ENCODE assay signal across 38 cellular contexts in the genomic region with DNA sequence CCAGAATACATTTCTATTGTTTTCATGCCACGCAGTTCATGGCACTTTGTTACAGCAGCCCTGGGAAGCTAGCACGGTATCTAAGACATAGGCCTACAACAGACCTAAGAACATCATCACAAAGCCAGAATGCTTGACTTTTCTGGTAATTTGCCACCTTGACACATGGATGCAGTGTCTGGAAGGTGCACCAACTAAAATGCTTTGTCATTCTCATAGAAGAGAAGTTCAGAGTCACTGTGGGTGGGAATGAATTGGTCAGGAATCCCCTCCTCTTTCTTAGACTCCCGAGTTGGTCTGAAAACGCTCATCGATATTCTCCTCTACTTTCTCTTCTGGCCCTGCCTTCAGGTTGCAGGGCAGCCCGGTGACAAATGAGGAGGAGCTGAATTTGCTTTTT.
"Had no signal": no experiment of that assay in that cellular context is flagged by ENCODE, and none has a peak within 500 bp of the region (broad histone marks: within the 10 kb centered on the region; RNA-seq: fewer than 3 reads in every experiment).

No MANE protein-coding gene starts in this region.

- H3K27ac ChIP-seq: ascending aorta, cardiac muscle cell, WERI-Rb-1 had no signal

- ATAC-seq: activated CD4-positive, alpha-beta T cell treated with anti-CD3 and anti-CD28 coated beads for 36 hours; activated CD4-positive, CD25-positive, alpha-beta regulatory T cell treated with anti-CD3 and anti-CD28 coated beads, Interleukin-2, amount 50 U/mL, for 24 hours; activated CD8-positive, alpha-beta T cell treated with anti-CD3 and anti-CD28 coated beads for 36 hours; activated naive CD8-positive, alpha-beta T cell treated with anti-CD3 and anti-CD28 coated beads, Interleukin-2, amount 50 U/mL, for 24 hours; WTC11 had no signal

- H3K27me3 ChIP-seq: ascending aorta, cardiac muscle cell had no signal

- FAIRE-seq: bronchial epithelial cell, TTC549 had no signal

- H3K27ac Mint-ChIP-seq: activated CD4-positive, alpha-beta memory T cell treated with anti-CD3 and anti-CD28 coated beads for 36 hours; activated CD4-positive, alpha-beta T cell treated with anti-CD3 and anti-CD28 coated beads for 36 hours; activated CD8-positive, alpha-beta T cell treated with anti-CD3 and anti-CD28 coated beads for 36 hours; activated naive CD4-positive, alpha-beta T cell treated with anti-CD3 and anti-CD28 coated beads, Interleukin-2, amount 10 ng/mL, durations not matched to agents 7 days and 5 days; activated naive CD4-positive, alpha-beta T cell treated with anti-CD3 and anti-CD28 coated beads, Interleukin-2, amount 50 U/mL, for 24 hours; activated naive CD8-positive, alpha-beta T cell; activated naive CD8-positive, alpha-beta T cell treated with anti-CD3 and anti-CD28 coated beads, Interleukin-2, amount 10 ng/mL, durations not matched to agents 7 days and 5 days; activated naive CD8-positive, alpha-beta T cell treated with anti-CD3 and anti-CD28 coated beads, Interleukin-2, amount 50 U/mL, for 24 hours; activated T-cell treated with anti-CD3 and anti-CD28 coated beads, Interleukin-2, amount 50 U/mL, for 24 hours; activated T-helper 2 cell treated with anti-CD3 and anti-CD28 coated beads, Interferon-gamma antibody, Interleukin-2, Interleukin-4, amounts not matched to agents 10 μg/mL and 5 μg/mL and 100 μg/mL, durations not matched to agents 14 hours and 24 hours and 36 hours; T-helper 1 cell treated with Interleukin-12 subunit alpha and Interleukin-12 subunit beta and Interleukin-4 antibody, amounts not matched to agents 30 μg/mL and 1 μg/mL, for 36 hours; T-helper 2 cell treated with Interferon-gamma antibody and Interleukin-4, amounts not matched to agents 5 μg/mL and 100 μg/mL, for 36 hours; WTC11 had no signal

- H3K36me3 ChIP-seq: ascending aorta, cardiac muscle cell, WERI-Rb-1 had no signal

- H3K4me3 ChIP-seq: ascending aorta, cardiac muscle cell had no signal

- H3K36me3 Mint-ChIP-seq: activated CD4-positive, alpha-beta memory T cell treated with anti-CD3 and anti-CD28 coated beads for 36 hours; activated naive CD4-positive, alpha-beta T cell treated with anti-CD3 and anti-CD28 coated beads, Interleukin-2, amount 10 ng/mL, durations not matched to agents 7 days and 5 days; activated naive CD4-positive, alpha-beta T cell treated with anti-CD3 and anti-CD28 coated beads, Interleukin-2, amount 50 U/mL, for 24 hours; activated naive CD8-positive, alpha-beta T cell; activated naive CD8-positive, alpha-beta T cell treated with anti-CD3 and anti-CD28 coated beads, Interleukin-2, amount 10 ng/mL, durations not matched to agents 7 days and 5 days; WTC11 had no signal

- H3K4me1 Mint-ChIP-seq: activated CD4-positive, alpha-beta T cell treated with anti-CD3 and anti-CD28 coated beads for 36 hours; activated naive CD4-positive, alpha-beta T cell treated with anti-CD3 and anti-CD28 coated beads, Interleukin-2, amount 10 ng/mL, durations not matched to agents 7 days and 5 days; activated naive CD4-positive, alpha-beta T cell treated with anti-CD3 and anti-CD28 coated beads, Interleukin-2, amount 50 U/mL, for 24 hours; activated naive CD8-positive, alpha-beta T cell treated with anti-CD3 and anti-CD28 coated beads, Interleukin-2, amount 10 ng/mL, durations not matched to agents 7 days and 5 days; activated naive CD8-positive, alpha-beta T cell treated with anti-CD3 and anti-CD28 coated beads, Interleukin-2, amount 50 U/mL, for 24 hours; central memory CD8-positive, alpha-beta T cell had no signal

- DNase-seq: activated CD4-positive, alpha-beta memory T cell treated with anti-CD3 and anti-CD28 coated beads for 36 hours; activated CD4-positive, alpha-beta T cell treated with anti-CD3 and anti-CD28 coated beads for 1 hour; activated CD4-positive, alpha-beta T cell treated with anti-CD3 and anti-CD28 coated beads for 36 hours; activated CD4-positive, alpha-beta T cell treated with anti-CD3 and anti-CD28 coated beads for 48 hours; activated CD4-positive, alpha-beta T cell treated with anti-CD3 and anti-CD28 coated beads, Interleukin-2, amount 50 U/mL, for 1 hour; activated CD4-positive, alpha-beta T cell treated with anti-CD3 and anti-CD28 coated beads, Interleukin-2, amount 50 U/mL, for 4 hours; activated CD4-positive, CD25-positive, alpha-beta regulatory T cell; activated CD8-positive, alpha-beta memory T cell treated with anti-CD3 and anti-CD28 coated beads, Interleukin-2, amount 50 U/mL, for 48 hours; activated CD8-positive, alpha-beta T cell treated with anti-CD3 and anti-CD28 coated beads for 36 hours; activated effector memory CD4-positive, alpha-beta T cell treated with Interleukin-2 at 50 U/mL for 16 hours; activated gamma-delta T cell; activated naive CD4-positive, alpha-beta T cell treated with anti-CD3 and anti-CD28 coated beads, Interleukin-2, amount 10 ng/mL, durations not matched to agents 7 days and 5 days; activated naive CD4-positive, alpha-beta T cell treated with Interleukin-2 at 50 U/mL for 16 hours; activated naive CD8-positive, alpha-beta T cell treated with anti-CD3 and anti-CD28 coated beads, Interleukin-2, amount 10 ng/mL, durations not matched to agents 7 days and 5 days; activated naive CD8-positive, alpha-beta T cell treated with anti-CD3 and anti-CD28 coated beads, Interleukin-2, amount 50 U/mL, for 24 hours; activated T-cell treated with anti-CD3 and anti-CD28 coated beads, Interleukin-2, amount 50 U/mL, for 24 hours; activated T-cell treated with anti-CD3 and anti-CD28 coated beads, Interleukin-2, amount 50 U/mL, for 48 hours; amygdala; anterior cingulate cortex; caudate nucleus; SW 1271; T-helper 1 cell; T-helper 2 cell; T-helper 9 cell; WERI-Rb-1 had no signal

- H3K4me3 Mint-ChIP-seq: activated CD4-positive, alpha-beta memory T cell treated with anti-CD3 and anti-CD28 coated beads for 36 hours; activated CD4-positive, alpha-beta T cell treated with anti-CD3 and anti-CD28 coated beads for 36 hours; activated CD8-positive, alpha-beta T cell treated with anti-CD3 and anti-CD28 coated beads for 36 hours; activated naive CD4-positive, alpha-beta T cell treated with anti-CD3 and anti-CD28 coated beads, Interleukin-2, amount 10 ng/mL, durations not matched to agents 7 days and 5 days; activated naive CD4-positive, alpha-beta T cell treated with anti-CD3 and anti-CD28 coated beads, Interleukin-2, amount 50 U/mL, for 24 hours; activated naive CD8-positive, alpha-beta T cell; activated naive CD8-positive, alpha-beta T cell treated with anti-CD3 and anti-CD28 coated beads, Interleukin-2, amount 10 ng/mL, durations not matched to agents 7 days and 5 days; activated naive CD8-positive, alpha-beta T cell treated with anti-CD3 and anti-CD28 coated beads, Interleukin-2, amount 50 U/mL, for 24 hours; activated T-cell treated with anti-CD3 and anti-CD28 coated beads, Interleukin-2, amount 50 U/mL, for 24 hours; brain; central memory CD8-positive, alpha-beta T cell; T-helper 1 cell treated with Interleukin-12 subunit alpha and Interleukin-12 subunit beta and Interleukin-4 antibody, amounts not matched to agents 30 μg/mL and 1 μg/mL, for 36 hours; T-helper 2 cell treated with Interferon-gamma antibody and Interleukin-4, amounts not matched to agents 5 μg/mL and 100 μg/mL, for 36 hours; WTC11 had no signal

- H3K4me1 ChIP-seq: ascending aorta had no signal

- H3K9me3 ChIP-seq: ascending aorta had no signal

- H3K9me3 Mint-ChIP-seq: activated CD4-positive, alpha-beta memory T cell treated with anti-CD3 and anti-CD28 coated beads for 36 hours; activated CD8-positive, alpha-beta T cell treated with anti-CD3 and anti-CD28 coated beads for 36 hours; activated naive CD4-positive, alpha-beta T cell treated with anti-CD3 and anti-CD28 coated beads, Interleukin-2, amount 10 ng/mL, durations not matched to agents 7 days and 5 days; activated naive CD8-positive, alpha-beta T cell treated with anti-CD3 and anti-CD28 coated beads, Interleukin-2, amount 10 ng/mL, durations not matched to agents 7 days and 5 days; activated naive CD8-positive, alpha-beta T cell treated with anti-CD3 and anti-CD28 coated beads, Interleukin-2, amount 50 U/mL, for 24 hours; activated T-cell treated with anti-CD3 and anti-CD28 coated beads, Interleukin-2, amount 50 U/mL, for 24 hours; activated T-helper 2 cell treated with anti-CD3 and anti-CD28 coated beads, Interferon-gamma antibody, Interleukin-2, Interleukin-4, amounts not matched to agents 10 μg/mL and 5 μg/mL and 100 μg/mL, durations not matched to agents 14 hours and 24 hours and 36 hours; T-helper 1 cell treated with Interleukin-12 subunit alpha and Interleukin-12 subunit beta and Interleukin-4 antibody, amounts not matched to agents 30 μg/mL and 1 μg/mL, for 36 hours; T-helper 2 cell treated with Interferon-gamma antibody and Interleukin-4, amounts not matched to agents 5 μg/mL and 100 μg/mL, for 36 hours had no signal
